In the genomic region with DNA sequence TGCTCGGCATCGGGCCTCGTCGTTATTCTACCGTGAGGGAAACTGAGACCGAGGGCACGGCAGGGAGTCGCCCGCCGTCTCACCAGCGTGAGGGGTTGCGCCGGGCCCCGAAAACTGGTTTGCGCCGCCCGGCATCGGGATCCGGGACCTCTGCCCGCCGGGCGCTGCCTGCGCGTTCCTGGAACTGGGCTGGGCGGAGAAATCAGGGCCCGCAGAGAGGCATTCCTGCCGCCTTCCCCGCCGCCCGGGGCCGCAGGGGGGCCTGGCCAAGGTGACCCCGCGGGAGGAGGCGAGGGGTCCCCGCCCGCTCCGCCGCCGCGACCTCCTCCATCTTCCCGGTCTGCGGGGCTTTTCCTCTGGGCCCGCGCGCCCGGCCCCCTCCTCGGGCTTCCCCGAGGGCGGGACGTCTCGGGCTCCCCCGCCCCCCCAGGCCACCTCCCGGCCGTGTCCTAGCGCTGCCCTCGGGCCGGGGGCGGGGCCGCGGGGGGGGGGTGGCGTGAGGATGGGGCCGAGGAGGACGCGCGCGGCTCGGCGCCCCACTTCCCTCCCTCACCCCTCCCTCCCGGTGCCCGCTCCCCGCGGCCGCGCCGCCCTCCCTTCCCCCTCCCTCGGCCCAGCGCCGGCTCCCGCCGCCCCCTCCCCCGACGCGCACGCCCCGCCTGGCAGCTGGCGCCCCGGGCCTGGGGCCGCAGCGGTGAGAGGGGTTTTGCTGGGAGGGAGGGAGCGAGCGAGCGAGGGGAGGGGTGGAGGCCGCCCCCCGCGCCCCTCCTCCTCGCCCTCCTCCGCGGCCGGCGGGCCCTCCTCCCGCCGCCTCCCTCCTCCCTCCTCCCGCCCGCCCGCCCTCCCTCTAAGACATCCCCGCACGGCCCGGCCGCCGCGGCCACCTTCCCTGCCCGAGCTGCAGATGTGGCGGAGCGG, we compare ENCODE assay signal across 8 cellular contexts. TPM values are rescaled to one million over a fixed set of nuclear protein-coding genes. Genes with fewer than 3 reads are reported as not detected.
A peak's percentile ranks its signal among the peaks of the same experiment; 100 is the strongest.
DNase-seq lines count a peak whose midpoint lies in the region; ATAC-seq, FAIRE-seq and TF ChIP-seq lines count a peak whose summit lies in the region.

A gene (plus strand): TSS at position 883 of the 918 bp plus-strand sequence. CDS start 16,214 bp downstream, outside the sequence.

- intact Hi-C loops in adrenal gland (cut with DNase I), result no loop called here
- intact Hi-C loops in cardiac septum (cut with DNase I), result loop anchor here (2.0 kb wide), 1 partner anchor 13 kb away; no protein-coding TSS in a partner anchor

- H3K4me1 ChIP-seq in A549 (peaks cover 52% of the 10 kb centered on the region), adrenal gland (replicated peaks in 1 of 2) (peaks cover 45 to 47% of the 10 kb centered on the region in 2 donors), parathyroid adenoma (peaks cover 22% of the 10 kb centered on the region)

- CTCF ChIA-PET in A549 (lab: Yijun Ruan, JAX), result interaction anchor here (0.7 to 20.1 kb wide), 10 partner anchors 16 to 101 kb away, joined by 3 to 423 read pairs (median 10); a partner anchor contains a TSS

- TF ChIP-seq RAD21 in A549 (conservative IDR thresholded peaks at IDR 0.05 in 1 of 2, IDR thresholded peaks at IDR 0.05 in 1 of 2), result no peak; a peak in 1 of 5 replicates

- H2AFZ ChIP-seq in parathyroid adenoma, result peak within 1 kb of the TSS; percentile 83

- no peaks in the 10 kb centered on the region for H3K36me3 ChIP-seq in adrenal gland (replicated peaks in 1 of 2)
- no peaks in the 10 kb centered on the region for H3K36me3 ChIP-seq in parathyroid adenoma (ENCODE audit: control insufficient read depth, insufficient read depth, low read length)

- WGBS in A549 (ENCODE audit: missing lambda C conversion rate), result 2% methylated on average over 22 of the region's 114 CpGs
- WGBS in adrenal gland, 4 donors, result 0 to 1% (median 1%) methylated on average over 4 to 88 of the region's 114 CpGs

- no peak for FAIRE-seq in A549 (lab: Jason Lieb, UNC)

- no peak; the same call in none of the 2 replicates for TF ChIP-seq POLR2A in A549 (IDR thresholded peaks at IDR 0.05; ENCODE audit: low read length)
- TF ChIP-seq POLR2A in adrenal gland (IDR thresholded peaks at IDR 0.05), result peak in 1 of 2 donors; percentile 48

- POLR2A ChIA-PET in A549 (lab: Yijun Ruan, JAX), result interaction anchor here (0.6 to 2.7 kb wide), 12 partner anchors 9 to 303 kb away, joined by 3 to 15 read pairs (median 5); a partner anchor contains a TSS

- TF ChIP-seq CTCF in A549 (IDR thresholded peaks at IDR 0.05), result no peak
- TF ChIP-seq CTCF in GM10266 (IDR thresholded peaks at IDR 0.05; ENCODE audit: control insufficient read depth, insufficient read depth, low read depth, missing control alignments), result no peak
- peak in 2 of 6 experiments; percentile 5 to 22 for TF ChIP-seq CTCF in adrenal gland (IDR thresholded peaks at IDR 0.05)
- TF ChIP-seq CTCF in parathyroid adenoma (IDR thresholded peaks at IDR 0.05), result no peak

- peak; percentile 78 to 89 for DNase-seq in A549 (ENCODE audit: low read depth in 1 of 2, low spot score in 1 of 2)
- peak; percentile 82 for DNase-seq in GM10266 (ENCODE audit: extremely low spot score)
- peak; percentile 46 for DNase-seq in NCI-H510A treated with DMSO at 0.1 percent for 48 hours (lab: John Stamatoyannopoulos, UW)
- DNase-seq in adrenal gland, result peak; percentile 78 to 87 (median 82)
- peak; percentile 85 for DNase-seq in cardiac septum (ENCODE audit: low spot score)

- H3K79me2 ChIP-seq in parathyroid adenoma, result peaks cover 35% of the 10 kb centered on the region

- H3K4me2 ChIP-seq in A549 (peak within 1 kb of the TSS; percentile 93), parathyroid adenoma (ENCODE audit: low read length) (peak within 1 kb of the TSS; percentile 99)

- H3K27me3 ChIP-seq in adrenal gland, result no peaks in the 10 kb centered on the region
- no peaks in the 10 kb centered on the region for H3K27me3 ChIP-seq in parathyroid adenoma (ENCODE audit: control insufficient read depth, insufficient read depth, low read length)

- H3K9me3 ChIP-seq in A549, result no peaks in the 10 kb centered on the region
- H3K9me3 ChIP-seq in adrenal gland (replicated peaks in 1 of 3), result no peaks in the 10 kb centered on the region
- no peaks in the 10 kb centered on the region for H3K9me3 ChIP-seq in parathyroid adenoma (ENCODE audit: control insufficient read depth, low read length)

- H3K9ac ChIP-seq in parathyroid adenoma, result peak within 1 kb of the TSS; percentile 72

- peak in 1 of 2 experiments; percentile 51; a peak in 2 of 5 replicates for TF ChIP-seq EP300 in A549 (IDR thresholded peaks at IDR 0.05)

- H3K4me3 ChIP-seq in A549 (peak within 1 kb of the TSS; percentile 87), adrenal gland (peak within 1 kb of the TSS; percentile 78 to 95 (median 82)), parathyroid adenoma (ENCODE audit: low read depth, low read length) (peak within 1 kb of the TSS; percentile 77)

- H3K27ac ChIP-seq in A549 (peak within 1 kb of the TSS; percentile 96), adrenal gland (peak within 1 kb of the TSS; percentile 59 to 97 (median 85)), parathyroid adenoma (peak within 1 kb of the TSS; percentile 92)

- ATAC-seq in A549 (peak; percentile 36 to 37), GM18867 (IDR thresholded peaks at IDR 0.05; ENCODE audit: unreplicated experiment) (no peak), HG02870 (IDR thresholded peaks at IDR 0.05; ENCODE audit: unreplicated experiment) (no peak)

TF ChIP-seq in A549, 52 proteins besides CTCF, POLR2A, EP300 and RAD21:
- TF ChIP-seq JUN (IDR thresholded peaks at IDR 0.05), result peak; percentile 86 to 89
- TF ChIP-seq, protein P1, sequence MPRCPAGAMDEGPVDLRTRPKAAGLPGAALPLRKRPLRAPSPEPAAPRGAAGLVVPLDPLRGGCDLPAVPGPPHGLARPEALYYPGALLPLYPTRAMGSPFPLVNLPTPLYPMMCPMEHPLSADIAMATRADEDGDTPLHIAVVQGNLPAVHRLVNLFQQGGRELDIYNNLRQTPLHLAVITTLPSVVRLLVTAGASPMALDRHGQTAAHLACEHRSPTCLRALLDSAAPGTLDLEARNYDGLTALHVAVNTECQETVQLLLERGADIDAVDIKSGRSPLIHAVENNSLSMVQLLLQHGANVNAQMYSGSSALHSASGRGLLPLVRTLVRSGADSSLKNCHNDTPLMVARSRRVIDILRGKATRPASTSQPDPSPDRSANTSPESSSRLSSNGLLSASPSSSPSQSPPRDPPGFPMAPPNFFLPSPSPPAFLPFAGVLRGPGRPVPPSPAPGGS (IDR thresholded peaks at IDR 0.05), result peak; percentile 73
- peak; percentile 78; the same call in 1 of the 2 replicates for TF ChIP-seq PHF8 (IDR thresholded peaks at IDR 0.05; ENCODE audit: borderline replicate concordance, low read depth)
- TF ChIP-seq TFCP2L1 (CRISPR knock-in tag; IDR thresholded peaks at IDR 0.05), result 0 out of 2 replicates have a peak, but pooled peaks have one; percentile 3
- no peak for TF ChIP-seq FOSL2 (IDR thresholded peaks at IDR 0.05)
- no peak for TF ChIP-seq FOSL2 (CRISPR knock-in tag; IDR thresholded peaks at IDR 0.05)
- peak; percentile 15; the same call in 1 of the 3 replicates for TF ChIP-seq SMC3 (IDR thresholded peaks at IDR 0.05)
- TF ChIP-seq JUNB (IDR thresholded peaks at IDR 0.05), result no peak
- peak; percentile 61; the same call in 1 of the 2 replicates for TF ChIP-seq MAZ (IDR thresholded peaks at IDR 0.05; ENCODE audit: borderline replicate concordance, low read depth, low read length)
- TF ChIP-seq GATA3 (IDR thresholded peaks at IDR 0.05; ENCODE audit: borderline replicate concordance), result peak; percentile 52
TF ChIP-seq in A549: peak in this region for 7.

RNA-seq across cellular contexts. Expression of the gene that starts here (rescaled TPM):
- polyA plus RNA-seq in A549 (2011; rRNA removed) (5.5 and 6.8 TPM in 2 replicates), A549 (2017; fragmentation: RNase III; extraction: RNeasy Plus Mini Kit Qiagen cat#74134 plus additional on column Dnase treatment) (15.8 to 19.5 TPM (median 16.3 TPM) in 3 replicates), adrenal gland (10 to 100 TPM in 2 of 3 donors, 1 to 10 TPM in 1; 2.0 to 16.7 (median 13.4) TPM)
- polyA plus RNA-seq in A549 (2012; cell fraction: cytosol; rRNA removed), result 20.8 and 29.4 TPM in 2 replicates
- polyA plus RNA-seq in A549 (2012; cell fraction: nucleus; rRNA removed), result 37.1 and 54.5 TPM in 2 replicates
- 3.3 and 6.4 TPM in 2 replicates for polyA minus RNA-seq in A549 (2011; rRNA and poly(A)+ RNA removed)
- total RNA-seq in adrenal gland (10 to 100 TPM; 11.9 to 36.2 (median 18.6) TPM), cardiac septum (31.4 TPM)

Comparison
In these comparisons a context has a peak if more than half of its experiments do, and no peak if none do; other contexts are left out.
1. ATAC-seq: peak in A549 (2 of 2); none in GM18867 (single experiment) and HG02870 (single experiment).
2. Peak in every context shown above with its lines, with median percentiles within 50 percentile points of each other: DNase-seq, H3K27ac ChIP-seq and H3K4me3 ChIP-seq.